In the genomic region with DNA sequence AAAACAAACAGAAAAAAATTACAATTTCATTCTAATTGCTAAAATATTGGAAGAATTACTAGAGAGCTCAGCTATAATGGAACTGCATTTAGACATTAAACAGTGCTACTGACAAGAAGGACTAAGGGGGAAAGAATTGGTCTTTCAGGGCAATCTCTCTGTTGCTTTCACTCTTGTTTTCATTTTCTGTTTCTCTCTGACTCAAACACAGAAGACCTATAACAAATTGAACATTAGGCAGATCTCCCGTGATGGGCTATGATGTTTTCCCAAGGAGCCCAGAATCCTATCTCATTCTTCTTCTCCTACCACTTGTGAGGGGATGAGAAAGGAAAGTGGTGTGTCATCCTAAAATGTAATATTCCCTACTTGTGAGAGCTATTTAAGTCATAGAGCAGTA, we compare ENCODE assay signal across 14 cellular contexts.
A peak's percentile ranks its signal among the peaks of the same experiment; 100 is the strongest.
DNase-seq lines count a peak whose midpoint lies in the region; ATAC-seq, FAIRE-seq and TF ChIP-seq lines count a peak whose summit lies in the region.
"Had no signal": no experiment of that assay in that cellular context is flagged by ENCODE, and none has a peak within 500 bp of the region (broad histone marks: within the 10 kb centered on the region; RNA-seq: fewer than 3 reads in every experiment).

No MANE protein-coding gene starts in this region.

- no peak overlapping the region for H3K4me3 ChIP-seq in DND-41 (ENCODE audit: low read depth in 1 of 2, low read length in 2 of 2)
- H3K4me3 ChIP-seq: sigmoid colon had no signal

- H3K9ac ChIP-seq in DND-41 (ENCODE audit: low read depth, low read length), result no peak overlapping the region

- H3K4me2 ChIP-seq in DND-41 (ENCODE audit: insufficient read depth, low read length), result no peak overlapping the region

- H3K27ac ChIP-seq in DND-41 (ENCODE audit: low read length), result no peak overlapping the region
- H3K27ac ChIP-seq: sigmoid colon had no signal

- H3K27me3 ChIP-seq in DND-41 (ENCODE audit: insufficient read depth, low read length, poor library complexity), result no peaks in the 10 kb centered on the region
- H3K27me3 ChIP-seq: sigmoid colon had no signal

- H3K4me1 ChIP-seq in DND-41 (ENCODE audit: insufficient read depth, low read length), result peaks cover 16% of the 10 kb centered on the region

- H3K9me3 ChIP-seq in DND-41 (ENCODE audit: insufficient read depth, low read length, severe bottlenecking), result no peaks in the 10 kb centered on the region
- H3K9me3 ChIP-seq: sigmoid colon had no signal

- TF ChIP-seq CTCF in DND-41 (IDR thresholded peaks at IDR 0.05; ENCODE audit: borderline replicate concordance, extremely low read depth, low read length, poor library complexity, severe bottlenecking), result no peak

- H3K36me3 ChIP-seq in DND-41 (ENCODE audit: insufficient read depth, low read length), result no peaks in the 10 kb centered on the region
- H3K36me3 ChIP-seq: sigmoid colon had no signal

- no peak overlapping the region; the same call in 1 of the 2 replicates for H2AFZ ChIP-seq in DND-41 (ENCODE audit: low read depth, low read length)

- no peaks in the 10 kb centered on the region for H3K79me2 ChIP-seq in DND-41 (ENCODE audit: insufficient read depth, low read length)

- peak; percentile 44; the same call in 2 of the 3 replicates for ATAC-seq in DND-41 (ENCODE audit: insufficient read depth, low read depth)
- peak; percentile 86 for ATAC-seq in GM19035 (IDR thresholded peaks at IDR 0.05; ENCODE audit: unreplicated experiment)
- peak; percentile 89 for ATAC-seq in HG02678 (IDR thresholded peaks at IDR 0.05; ENCODE audit: unreplicated experiment)
- peak; percentile 97 for ATAC-seq in HG03520 (IDR thresholded peaks at IDR 0.05; ENCODE audit: unreplicated experiment)
- ATAC-seq: WTC11 had no signal

- DNase-seq in DND-41 (no peak), NCI-H1694 (lab: John Stamatoyannopoulos, UW) (no peak), NCI-H2081 (lab: John Stamatoyannopoulos, UW) (no peak), globus pallidus (ENCODE audit: low spot score) (no peak), urothelium cell line (ENCODE audit: low spot score) (no peak)
- DNase-seq: endodermal cell, midbrain, NCI-H1694 treated with DMSO at 0.1 percent for 48 hours, sigmoid colon had no signal

- no peaks in the 10 kb centered on the region for H4K20me1 ChIP-seq in DND-41 (ENCODE audit: insufficient read depth, low read length)

- FAIRE-seq in urothelium cell line (lab: Jason Lieb, UNC), result no peak
- FAIRE-seq: HTR-8/SVneo had no signal

Comparison
In these comparisons a context has a peak if more than half of its experiments do, and no peak if none do; other contexts are left out.
1. ATAC-seq: peak in every context shown above with its lines; median percentile 97 in HG03520; 89 in HG02678; 86 in GM19035; 44 in DND-41.